Comparison of ENCODE assay signal across 38 cellular contexts in genomic region chr3:66206806-66207205, GRCh38.
"Had no signal": no experiment of that assay in that cellular context is flagged by ENCODE, and none has a peak within 500 bp of the region (broad histone marks: within the 10 kb centered on the region; RNA-seq: fewer than 3 reads in every experiment).

No MANE protein-coding gene starts in this region.

- H3K4me3 ChIP-seq: body of pancreas, cardiac muscle cell had no signal

- H3K4me1 ChIP-seq: body of pancreas had no signal

- H3K4me1 Mint-ChIP-seq: activated CD4-positive, alpha-beta memory T cell treated with anti-CD3 and anti-CD28 coated beads, Interleukin-2, amount 10 ng/mL, durations not matched to agents 7 days and 5 days; activated CD4-positive, alpha-beta T cell treated with anti-CD3 and anti-CD28 coated beads, Interleukin-2, amount 10 ng/mL, durations not matched to agents 7 days and 5 days; activated naive CD4-positive, alpha-beta T cell treated with anti-CD3 and anti-CD28 coated beads, Interleukin-2, amount 10 ng/mL, durations not matched to agents 7 days and 5 days; activated naive CD4-positive, alpha-beta T cell treated with anti-CD3 and anti-CD28 coated beads, Interleukin-2, amount 50 U/mL, for 24 hours; activated naive CD8-positive, alpha-beta T cell treated with anti-CD3 and anti-CD28 coated beads, Interleukin-2, amount 10 ng/mL, durations not matched to agents 7 days and 5 days; activated naive CD8-positive, alpha-beta T cell treated with anti-CD3 and anti-CD28 coated beads, Interleukin-2, amount 50 U/mL, for 24 hours; central memory CD8-positive, alpha-beta T cell had no signal

- DNase-seq: activated CD4-positive, alpha-beta memory T cell treated with anti-CD3 and anti-CD28 coated beads, Interleukin-2, amount 10 ng/mL, durations not matched to agents 7 days and 5 days; activated CD4-positive, alpha-beta T cell treated with anti-CD3 and anti-CD28 coated beads for 1 hour; activated CD4-positive, alpha-beta T cell treated with anti-CD3 and anti-CD28 coated beads for 4 hours; activated CD4-positive, alpha-beta T cell treated with anti-CD3 and anti-CD28 coated beads, Interleukin-2, amount 10 ng/mL, durations not matched to agents 7 days and 5 days; activated CD4-positive, alpha-beta T cell treated with anti-CD3 and anti-CD28 coated beads, Interleukin-2, amount 50 U/mL, for 48 hours; activated CD4-positive, CD25-positive, alpha-beta regulatory T cell; activated CD8-positive, alpha-beta memory T cell treated with anti-CD3 and anti-CD28 coated beads for 24 hours; activated CD8-positive, alpha-beta memory T cell treated with anti-CD3 and anti-CD28 coated beads, Interleukin-2, amount 10 ng/mL, durations not matched to agents 7 days and 5 days; activated CD8-positive, alpha-beta memory T cell treated with anti-CD3 and anti-CD28 coated beads, Interleukin-2, amount 50 U/mL, for 48 hours; activated CD8-positive, alpha-beta T cell treated with anti-CD3 and anti-CD28 coated beads, Interleukin-2, amount 10 ng/mL, durations not matched to agents 7 days and 5 days; activated effector memory CD4-positive, alpha-beta T cell treated with Interleukin-2 at 50 U/mL for 16 hours; activated gamma-delta T cell; activated naive CD4-positive, alpha-beta T cell treated with anti-CD3 and anti-CD28 coated beads, Interleukin-2, amount 10 ng/mL, durations not matched to agents 7 days and 5 days; activated naive CD4-positive, alpha-beta T cell treated with Interleukin-2 at 50 U/mL for 16 hours; activated naive CD8-positive, alpha-beta T cell treated with anti-CD3 and anti-CD28 coated beads, Interleukin-2, amount 10 ng/mL, durations not matched to agents 7 days and 5 days; activated naive CD8-positive, alpha-beta T cell treated with anti-CD3 and anti-CD28 coated beads, Interleukin-2, amount 50 U/mL, for 24 hours; activated T-cell treated with anti-CD3 and anti-CD28 coated beads, Interleukin-2, amount 50 U/mL, for 24 hours; activated T-cell treated with anti-CD3 and anti-CD28 coated beads, Interleukin-2, amount 50 U/mL, for 48 hours; aorta; body of pancreas; brain microvascular endothelial cell; caudate nucleus; cerebellar nuclear complex; T-helper 1 cell; T-helper 2 cell; T-helper 9 cell had no signal

- H3K27me3 Mint-ChIP-seq: activated CD4-positive, alpha-beta T cell treated with anti-CD3 and anti-CD28 coated beads, Interleukin-2, amount 10 ng/mL, durations not matched to agents 7 days and 5 days; activated naive CD4-positive, alpha-beta T cell treated with anti-CD3 and anti-CD28 coated beads, Interleukin-2, amount 50 U/mL, for 24 hours had no signal

- H3K9me3 Mint-ChIP-seq: activated CD4-positive, alpha-beta memory T cell treated with anti-CD3 and anti-CD28 coated beads, Interleukin-2, amount 10 ng/mL, durations not matched to agents 7 days and 5 days; activated CD4-positive, alpha-beta T cell treated with anti-CD3 and anti-CD28 coated beads, Interleukin-2, amount 10 ng/mL, durations not matched to agents 7 days and 5 days; activated naive CD4-positive, alpha-beta T cell treated with anti-CD3 and anti-CD28 coated beads, Interleukin-2, amount 10 ng/mL, durations not matched to agents 7 days and 5 days; activated naive CD4-positive, alpha-beta T cell treated with anti-CD3 and anti-CD28 coated beads, Interleukin-2, amount 50 U/mL, for 24 hours; activated naive CD8-positive, alpha-beta T cell treated with anti-CD3 and anti-CD28 coated beads, Interleukin-2, amount 10 ng/mL, durations not matched to agents 7 days and 5 days; activated naive CD8-positive, alpha-beta T cell treated with anti-CD3 and anti-CD28 coated beads, Interleukin-2, amount 50 U/mL, for 24 hours; activated T-cell treated with anti-CD3 and anti-CD28 coated beads, Interleukin-2, amount 50 U/mL, for 24 hours; activated T-helper 2 cell treated with anti-CD3 and anti-CD28 coated beads, Interferon-gamma antibody, Interleukin-2, Interleukin-4, amounts not matched to agents 10 μg/mL and 5 μg/mL and 100 μg/mL, durations not matched to agents 14 hours and 24 hours and 36 hours; central memory CD8-positive, alpha-beta T cell; T-helper 1 cell treated with Interleukin-12 subunit alpha and Interleukin-12 subunit beta and Interleukin-4 antibody, amounts not matched to agents 30 μg/mL and 1 μg/mL, for 36 hours; T-helper 2 cell treated with Interferon-gamma antibody and Interleukin-4, amounts not matched to agents 5 μg/mL and 100 μg/mL, for 36 hours had no signal

- H3K36me3 Mint-ChIP-seq: activated CD8-positive, alpha-beta memory T cell treated with anti-CD3 and anti-CD28 coated beads, Interleukin-2, amount 10 ng/mL, durations not matched to agents 7 days and 5 days; activated naive CD4-positive, alpha-beta T cell treated with anti-CD3 and anti-CD28 coated beads, Interleukin-2, amount 10 ng/mL, durations not matched to agents 7 days and 5 days; activated naive CD4-positive, alpha-beta T cell treated with anti-CD3 and anti-CD28 coated beads, Interleukin-2, amount 50 U/mL, for 24 hours; activated naive CD8-positive, alpha-beta T cell; activated naive CD8-positive, alpha-beta T cell treated with anti-CD3 and anti-CD28 coated beads, Interleukin-2, amount 10 ng/mL, durations not matched to agents 7 days and 5 days had no signal

- FAIRE-seq: astrocyte, bronchial epithelial cell, TTC549 had no signal

- H3K9me3 ChIP-seq: body of pancreas had no signal

- H3K27me3 ChIP-seq: body of pancreas, brain microvascular endothelial cell, cardiac muscle cell had no signal

- H3K4me3 Mint-ChIP-seq: activated CD4-positive, alpha-beta memory T cell treated with anti-CD3 and anti-CD28 coated beads, Interleukin-2, amount 10 ng/mL, durations not matched to agents 7 days and 5 days; activated CD4-positive, alpha-beta T cell treated with anti-CD3 and anti-CD28 coated beads, Interleukin-2, amount 10 ng/mL, durations not matched to agents 7 days and 5 days; activated CD8-positive, alpha-beta memory T cell treated with anti-CD3 and anti-CD28 coated beads, Interleukin-2, amount 10 ng/mL, durations not matched to agents 7 days and 5 days; activated CD8-positive, alpha-beta T cell treated with anti-CD3 and anti-CD28 coated beads, Interleukin-2, amount 10 ng/mL, durations not matched to agents 7 days and 5 days; activated naive CD4-positive, alpha-beta T cell treated with anti-CD3 and anti-CD28 coated beads, Interleukin-2, amount 10 ng/mL, durations not matched to agents 7 days and 5 days; activated naive CD4-positive, alpha-beta T cell treated with anti-CD3 and anti-CD28 coated beads, Interleukin-2, amount 50 U/mL, for 24 hours; activated naive CD8-positive, alpha-beta T cell; activated naive CD8-positive, alpha-beta T cell treated with anti-CD3 and anti-CD28 coated beads, Interleukin-2, amount 10 ng/mL, durations not matched to agents 7 days and 5 days; activated naive CD8-positive, alpha-beta T cell treated with anti-CD3 and anti-CD28 coated beads, Interleukin-2, amount 50 U/mL, for 24 hours; activated T-cell treated with anti-CD3 and anti-CD28 coated beads, Interleukin-2, amount 50 U/mL, for 24 hours; central memory CD8-positive, alpha-beta T cell; T-helper 1 cell treated with Interleukin-12 subunit alpha and Interleukin-12 subunit beta and Interleukin-4 antibody, amounts not matched to agents 30 μg/mL and 1 μg/mL, for 36 hours; T-helper 2 cell treated with Interferon-gamma antibody and Interleukin-4, amounts not matched to agents 5 μg/mL and 100 μg/mL, for 36 hours had no signal

- H3K27ac ChIP-seq: body of pancreas, brain microvascular endothelial cell, cardiac muscle cell, VCaP had no signal

- H3K27ac Mint-ChIP-seq: activated CD4-positive, alpha-beta memory T cell treated with anti-CD3 and anti-CD28 coated beads, Interleukin-2, amount 10 ng/mL, durations not matched to agents 7 days and 5 days; activated CD4-positive, alpha-beta T cell treated with anti-CD3 and anti-CD28 coated beads, Interleukin-2, amount 10 ng/mL, durations not matched to agents 7 days and 5 days; activated CD8-positive, alpha-beta memory T cell treated with anti-CD3 and anti-CD28 coated beads, Interleukin-2, amount 10 ng/mL, durations not matched to agents 7 days and 5 days; activated CD8-positive, alpha-beta T cell treated with anti-CD3 and anti-CD28 coated beads, Interleukin-2, amount 10 ng/mL, durations not matched to agents 7 days and 5 days; activated naive CD4-positive, alpha-beta T cell treated with anti-CD3 and anti-CD28 coated beads, Interleukin-2, amount 10 ng/mL, durations not matched to agents 7 days and 5 days; activated naive CD4-positive, alpha-beta T cell treated with anti-CD3 and anti-CD28 coated beads, Interleukin-2, amount 50 U/mL, for 24 hours; activated naive CD8-positive, alpha-beta T cell; activated naive CD8-positive, alpha-beta T cell treated with anti-CD3 and anti-CD28 coated beads, Interleukin-2, amount 10 ng/mL, durations not matched to agents 7 days and 5 days; activated naive CD8-positive, alpha-beta T cell treated with anti-CD3 and anti-CD28 coated beads, Interleukin-2, amount 50 U/mL, for 24 hours; activated T-cell treated with anti-CD3 and anti-CD28 coated beads, Interleukin-2, amount 50 U/mL, for 24 hours; activated T-helper 2 cell treated with anti-CD3 and anti-CD28 coated beads, Interferon-gamma antibody, Interleukin-2, Interleukin-4, amounts not matched to agents 10 μg/mL and 5 μg/mL and 100 μg/mL, durations not matched to agents 14 hours and 24 hours and 36 hours; T-helper 1 cell treated with Interleukin-12 subunit alpha and Interleukin-12 subunit beta and Interleukin-4 antibody, amounts not matched to agents 30 μg/mL and 1 μg/mL, for 36 hours; T-helper 2 cell treated with Interferon-gamma antibody and Interleukin-4, amounts not matched to agents 5 μg/mL and 100 μg/mL, for 36 hours had no signal

- ATAC-seq: activated CD4-positive, CD25-positive, alpha-beta regulatory T cell treated with anti-CD3 and anti-CD28 coated beads, Interleukin-2, amount 50 U/mL, for 24 hours; activated CD8-positive, alpha-beta memory T cell treated with anti-CD3 and anti-CD28 coated beads, Interleukin-2, amount 10 ng/mL, durations not matched to agents 7 days and 5 days; activated CD8-positive, alpha-beta T cell treated with anti-CD3 and anti-CD28 coated beads, Interleukin-2, amount 10 ng/mL, durations not matched to agents 7 days and 5 days; activated naive CD8-positive, alpha-beta T cell treated with anti-CD3 and anti-CD28 coated beads, Interleukin-2, amount 50 U/mL, for 24 hours; body of pancreas had no signal

- H3K36me3 ChIP-seq: brain microvascular endothelial cell, cardiac muscle cell had no signal
